In the genomic region with DNA sequence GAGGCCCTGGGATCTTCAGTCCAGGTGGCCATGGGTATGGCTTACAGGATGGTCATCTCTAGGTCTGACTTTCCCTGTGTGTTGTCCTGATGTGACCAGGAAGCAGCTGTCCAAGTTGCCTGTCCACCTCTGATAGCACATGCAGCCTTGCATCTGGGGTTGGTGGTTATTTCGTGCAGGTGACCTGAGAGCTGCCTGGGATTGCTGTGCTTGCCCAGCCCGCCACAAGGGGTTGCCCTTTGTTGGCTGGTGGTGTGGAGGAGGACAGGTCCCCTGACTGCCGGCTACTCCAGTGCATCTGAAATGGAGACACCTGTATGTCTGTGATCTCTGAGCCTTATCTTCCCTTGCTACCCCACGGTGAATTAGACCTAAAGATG, we compare ENCODE assay signal across 9 cellular contexts.
DNase-seq lines count a peak whose midpoint lies in the region; ATAC-seq and TF ChIP-seq lines count a peak whose summit lies in the region.
"Had no signal": no experiment of that assay in that cellular context is flagged by ENCODE, and none has a peak within 500 bp of the region (broad histone marks: within the 10 kb centered on the region; RNA-seq: fewer than 3 reads in every experiment).

No MANE protein-coding gene starts in this region.

- ATAC-seq in SK-N-SH treated with all-trans-retinoic acid at 6 μM for 48 hours (peak; percentile 2; the same call in 2 of the 3 replicates), left ventricle myocardium superior (peak; percentile 42), GM21619 (IDR thresholded peaks at IDR 0.05; ENCODE audit: unreplicated experiment) (no peak), GM19351 (IDR thresholded peaks at IDR 0.05; ENCODE audit: unreplicated experiment) (no peak), HG03432 (IDR thresholded peaks at IDR 0.05; ENCODE audit: unreplicated experiment) (no peak)
- ATAC-seq in stimulated activated memory B cell treated with anti-CD40 and anti-IgM and Interleukin-4, amounts not matched to agents 10 μg/mL and 1 μg/mL and 100 μg/mL, for 72 hours: peak; percentile 31
- ATAC-seq: stimulated activated naive B cell treated with anti-CD40 and anti-IgM and Interleukin-4, amounts not matched to agents 10 μg/mL and 1 μg/mL and 100 μg/mL, for 72 hours had no signal

- peak overlapping the region; percentile 64; the same call in 1 of the 2 replicates for H3K27ac ChIP-seq in GM23248

- H2AFZ ChIP-seq in GM23248: 0 out of 2 replicates have a peak overlapping the region, but pooled peaks have one; percentile 54

- no peaks in the 10 kb centered on the region for H3K9me2 ChIP-seq in GM23248 (ENCODE audit: insufficient read depth)

- in situ Hi-C loops in GM23248 (cut with MboI): no loop called here

- no peaks in the 10 kb centered on the region for H4K20me1 ChIP-seq in GM23248 (ENCODE audit: insufficient read depth)

- H3K9me3 ChIP-seq in GM23248 (ENCODE audit: low read depth): no peaks in the 10 kb centered on the region

- intact Hi-C loops in left ventricle myocardium superior (cut with micrococcal nuclease): no loop called here

- 95 to 99% methylated on average over 4 of the region's 4 CpGs for WGBS in GM23248 (ENCODE audit: low coverage in 1 of 2, low lambda C conversion rate in 2 of 2, missing lambda C conversion rate in 2 of 2), 2 experiments

- H3K36me3 ChIP-seq in GM23248 (ENCODE audit: low read depth): no peaks in the 10 kb centered on the region

- no peaks in the 10 kb centered on the region for H3K4me1 Mint-ChIP-seq in stimulated activated memory B cell treated with anti-CD40 and anti-IgM and Interleukin-4, amounts not matched to agents 10 μg/mL and 1 μg/mL and 100 μg/mL, for 72 hours

- H3K9me3 Mint-ChIP-seq in stimulated activated memory B cell treated with anti-CD40 and anti-IgM and Interleukin-4, amounts not matched to agents 10 μg/mL and 1 μg/mL and 100 μg/mL, for 72 hours: peaks cover 3% of the 10 kb centered on the region

- no peak overlapping the region for H3K4me3 ChIP-seq in GM23248

- H3F3A ChIP-seq in GM23248 (ENCODE audit: insufficient read depth): peaks cover 42% of the 10 kb centered on the region

- no peaks in the 10 kb centered on the region for H3K27me3 ChIP-seq in GM23248 (replicated peaks; ENCODE audit: insufficient read depth)

- peak overlapping the region; percentile 57 for H3K4me2 ChIP-seq in GM23248 (ENCODE audit: unreplicated experiment)

- H3K9ac ChIP-seq in GM23248: no peak overlapping the region

- no peaks in the 10 kb centered on the region for H3K79me2 ChIP-seq in GM23248 (ENCODE audit: insufficient read depth)

- DNase-seq in GM23248 (no peak), left ventricle myocardium superior (peak; percentile 36)
- DNase-seq: NCI-H82; stimulated activated naive B cell treated with anti-CD40 and anti-IgM and Interleukin-4, amounts not matched to agents 10 μg/mL and 1 μg/mL and 100 μg/mL, for 72 hours had no signal

- H3K36me3 Mint-ChIP-seq in stimulated activated memory B cell treated with anti-CD40 and anti-IgM and Interleukin-4, amounts not matched to agents 10 μg/mL and 1 μg/mL and 100 μg/mL, for 72 hours: no peaks in the 10 kb centered on the region

- no peak overlapping the region for H3K27ac Mint-ChIP-seq in stimulated activated memory B cell treated with anti-CD40 and anti-IgM and Interleukin-4, amounts not matched to agents 10 μg/mL and 1 μg/mL and 100 μg/mL, for 72 hours
- H3K27ac Mint-ChIP-seq: stimulated activated naive B cell treated with anti-CD40 and anti-IgM and Interleukin-4, amounts not matched to agents 10 μg/mL and 1 μg/mL and 100 μg/mL, for 72 hours had no signal

- H3K4me1 ChIP-seq in GM23248 (ENCODE audit: insufficient read depth): peaks cover 37% of the 10 kb centered on the region

- no peaks in the 10 kb centered on the region for H3K27me3 Mint-ChIP-seq in stimulated activated memory B cell treated with anti-CD40 and anti-IgM and Interleukin-4, amounts not matched to agents 10 μg/mL and 1 μg/mL and 100 μg/mL, for 72 hours
- H3K27me3 Mint-ChIP-seq: stimulated activated naive B cell treated with anti-CD40 and anti-IgM and Interleukin-4, amounts not matched to agents 10 μg/mL and 1 μg/mL and 100 μg/mL, for 72 hours had no signal

- no peak overlapping the region for H3K4me3 Mint-ChIP-seq in stimulated activated memory B cell treated with anti-CD40 and anti-IgM and Interleukin-4, amounts not matched to agents 10 μg/mL and 1 μg/mL and 100 μg/mL, for 72 hours
- H3K4me3 Mint-ChIP-seq: stimulated activated naive B cell treated with anti-CD40 and anti-IgM and Interleukin-4, amounts not matched to agents 10 μg/mL and 1 μg/mL and 100 μg/mL, for 72 hours had no signal

TF ChIP-seq in SK-N-SH treated with all-trans-retinoic acid at 6 μM for 48 hours, 23 proteins besides CTCF, POLR2A, EP300 and RAD21:
- TF ChIP-seq, protein P1, sequence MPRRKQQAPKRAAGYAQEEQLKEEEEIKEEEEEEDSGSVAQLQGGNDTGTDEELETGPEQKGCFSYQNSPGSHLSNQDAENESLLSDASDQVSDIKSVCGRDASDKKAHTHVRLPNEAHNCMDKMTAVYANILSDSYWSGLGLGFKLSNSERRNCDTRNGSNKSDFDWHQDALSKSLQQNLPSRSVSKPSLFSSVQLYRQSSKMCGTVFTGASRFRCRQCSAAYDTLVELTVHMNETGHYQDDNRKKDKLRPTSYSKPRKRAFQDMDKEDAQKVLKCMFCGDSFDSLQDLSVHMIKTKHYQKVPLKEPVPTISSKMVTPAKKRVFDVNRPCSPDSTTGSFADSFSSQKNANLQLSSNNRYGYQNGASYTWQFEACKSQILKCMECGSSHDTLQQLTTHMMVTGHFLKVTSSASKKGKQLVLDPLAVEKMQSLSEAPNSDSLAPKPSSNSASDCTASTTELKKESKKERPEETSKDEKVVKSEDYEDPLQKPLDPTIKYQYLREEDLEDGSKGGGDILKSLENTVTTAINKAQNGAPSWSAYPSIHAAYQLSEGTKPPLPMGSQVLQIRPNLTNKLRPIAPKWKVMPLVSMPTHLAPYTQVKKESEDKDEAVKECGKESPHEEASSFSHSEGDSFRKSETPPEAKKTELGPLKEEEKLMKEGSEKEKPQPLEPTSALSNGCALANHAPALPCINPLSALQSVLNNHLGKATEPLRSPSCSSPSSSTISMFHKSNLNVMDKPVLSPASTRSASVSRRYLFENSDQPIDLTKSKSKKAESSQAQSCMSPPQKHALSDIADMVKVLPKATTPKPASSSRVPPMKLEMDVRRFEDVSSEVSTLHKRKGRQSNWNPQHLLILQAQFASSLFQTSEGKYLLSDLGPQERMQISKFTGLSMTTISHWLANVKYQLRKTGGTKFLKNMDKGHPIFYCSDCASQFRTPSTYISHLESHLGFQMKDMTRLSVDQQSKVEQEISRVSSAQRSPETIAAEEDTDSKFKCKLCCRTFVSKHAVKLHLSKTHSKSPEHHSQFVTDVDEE (CRISPR knock-in tag; IDR thresholded peaks at IDR 0.05): no peak
- TF ChIP-seq TCF4 (CRISPR knock-in tag; IDR thresholded peaks at IDR 0.05; ENCODE audit: borderline replicate concordance) (no peak), TOX (CRISPR knock-in tag; IDR thresholded peaks at IDR 0.05; ENCODE audit: borderline replicate concordance) (no peak), CREB5 (CRISPR knock-in tag; IDR thresholded peaks at IDR 0.05; ENCODE audit: low read depth) (no peak), ZNF70 (CRISPR knock-in tag; IDR thresholded peaks at IDR 0.05) (no peak), ISL1 (CRISPR knock-in tag; IDR thresholded peaks at IDR 0.05) (no peak), ZNF565 (CRISPR knock-in tag; conservative IDR thresholded peaks at IDR 0.05; ENCODE audit: low read depth) (no peak), CSDC2 (CRISPR knock-in tag; IDR thresholded peaks at IDR 0.05) (no peak), ZNF8 (CRISPR knock-in tag; IDR thresholded peaks at IDR 0.05) (no peak), ZC3H10 (CRISPR knock-in tag; IDR thresholded peaks at IDR 0.05) (no peak), ZFP3 (CRISPR knock-in tag; IDR thresholded peaks at IDR 0.05) (no peak), GLIS3 (CRISPR knock-in tag; IDR thresholded peaks at IDR 0.05) (no peak), PPARA (CRISPR knock-in tag; IDR thresholded peaks at IDR 0.05; ENCODE audit: borderline replicate concordance) (no peak), BACH2 (CRISPR knock-in tag; IDR thresholded peaks at IDR 0.05; ENCODE audit: borderline replicate concordance) (no peak)

Comparison
In these comparisons a context has a peak if more than half of its experiments do, and no peak if none do; other contexts are left out.
1. ATAC-seq: peak in SK-N-SH treated with all-trans-retinoic acid at 6 μM for 48 hours (single experiment), left ventricle myocardium superior (single experiment) and stimulated activated memory B cell treated with anti-CD40 and anti-IgM and Interleukin-4, amounts not matched to agents 10 μg/mL and 1 μg/mL and 100 μg/mL, for 72 hours (single experiment); none in GM21619 (single experiment), GM19351 (single experiment) and HG03432 (single experiment).